In the genomic region with DNA sequence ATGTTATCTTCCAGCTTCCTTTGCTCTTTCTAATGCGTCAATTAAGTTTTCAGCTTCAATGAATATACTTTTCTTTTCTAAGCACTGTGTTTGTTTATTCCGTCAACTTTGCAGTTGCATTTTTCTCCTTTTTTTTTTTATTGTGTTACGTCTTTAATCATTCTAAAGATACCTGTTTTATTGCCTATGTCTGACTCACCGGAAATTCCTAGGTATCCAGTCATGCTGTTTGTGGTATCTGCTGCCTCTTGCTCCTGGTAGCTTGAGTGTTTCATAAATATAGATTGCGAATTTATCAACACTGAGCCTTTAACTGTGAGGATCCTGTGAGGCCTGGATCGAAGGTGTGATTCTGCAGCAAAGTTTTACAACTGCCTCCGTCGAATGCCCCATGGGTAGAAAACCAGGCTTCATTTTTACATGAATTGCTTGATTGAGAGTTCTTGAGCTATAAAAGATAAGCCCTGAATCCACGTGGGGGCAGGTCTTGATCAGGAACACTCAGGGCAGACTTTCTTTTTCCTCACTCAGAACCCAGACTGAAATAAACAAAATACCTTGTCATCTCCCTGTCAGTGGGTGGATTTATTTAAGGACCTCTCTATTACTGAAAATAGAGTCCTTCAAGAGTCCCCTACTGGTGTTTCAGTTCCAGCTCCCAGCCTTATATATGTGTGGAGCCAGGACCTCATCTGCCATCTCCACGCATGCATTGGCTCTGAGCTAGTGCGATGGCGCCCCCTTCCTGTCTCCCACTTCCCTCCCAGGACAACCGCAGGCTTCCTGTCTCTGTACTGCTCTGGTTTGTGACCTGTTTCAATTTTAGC, we compare ENCODE assay signal across 8 cellular contexts.
DNase-seq lines count a peak whose midpoint lies in the region; ATAC-seq lines count a peak whose summit lies in the region.

No MANE protein-coding gene starts in this region.

- in situ Hi-C loops in SK-MEL-5 (cut with HindIII; ENCODE audit: low pct_unique_long_range_greater_than_20kb, low sequenced_read_pairs), result no loop called here

- DNase-seq in activated naive CD4-positive, alpha-beta T cell treated with Interleukin-2 at 50 U/mL for 16 hours, result peak; percentile 16
- no peak for DNase-seq in activated naive CD4-positive, alpha-beta T cell (lab: John Stamatoyannopoulos, UW)
- DNase-seq in HPDE6-E6E7 (ENCODE audit: extremely low spot score) (peak; percentile 81), SK-MEL-5 (ENCODE audit: low read depth, low spot score) (peak; percentile 81), pulmonary artery endothelial cell (ENCODE audit: low read depth, low spot score) (peak; percentile 54), NCI-H1105 (lab: John Stamatoyannopoulos, UW) (no peak)

- ATAC-seq in esophagus mucosa (peak; percentile 89), GM19035 (IDR thresholded peaks at IDR 0.05; ENCODE audit: unreplicated experiment) (no peak)

Comparison
In these comparisons a context has a peak if more than half of its experiments do, and no peak if none do; other contexts are left out.
1. DNase-seq: peak in activated naive CD4-positive, alpha-beta T cell treated with Interleukin-2 at 50 U/mL for 16 hours (single experiment), HPDE6-E6E7 (single experiment), SK-MEL-5 (single experiment) and pulmonary artery endothelial cell (single experiment); none in activated naive CD4-positive, alpha-beta T cell (0 of 4) and NCI-H1105 (single experiment).